3 cellular contexts compared by ENCODE assay signal in the genomic region with DNA sequence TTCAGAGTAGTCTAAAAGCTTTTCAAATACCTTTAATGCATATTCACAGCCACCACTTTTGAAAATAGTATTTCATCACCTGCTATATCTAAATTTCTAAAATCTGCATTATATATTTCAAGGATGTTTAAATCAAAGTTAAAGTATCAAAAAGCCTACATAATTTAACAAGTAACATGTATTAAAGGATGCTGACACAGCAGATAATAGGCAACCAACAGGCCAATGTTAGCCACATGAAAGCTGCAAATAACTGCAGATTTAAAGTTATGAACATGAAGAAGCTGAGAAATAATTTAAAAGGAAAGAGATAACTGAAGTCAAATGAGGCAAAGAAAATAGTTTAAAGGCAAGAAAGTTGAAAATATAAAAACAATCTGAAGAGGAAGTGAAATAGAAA.
TF ChIP-seq lines count a peak whose summit lies in the region.

No MANE protein-coding gene starts in this region.

TF ChIP-seq in GM23338, 12 proteins besides CTCF, POLR2A, EP300 and RAD21 (continues in another document):
- no peak for TF ChIP-seq JUNB (IDR thresholded peaks at IDR 0.05; ENCODE audit: unreplicated experiment)
- TF ChIP-seq POLR2AphosphoS5 (IDR thresholded peaks at IDR 0.05; ENCODE audit: low read depth) = no peak
- TF ChIP-seq, protein P1, sequence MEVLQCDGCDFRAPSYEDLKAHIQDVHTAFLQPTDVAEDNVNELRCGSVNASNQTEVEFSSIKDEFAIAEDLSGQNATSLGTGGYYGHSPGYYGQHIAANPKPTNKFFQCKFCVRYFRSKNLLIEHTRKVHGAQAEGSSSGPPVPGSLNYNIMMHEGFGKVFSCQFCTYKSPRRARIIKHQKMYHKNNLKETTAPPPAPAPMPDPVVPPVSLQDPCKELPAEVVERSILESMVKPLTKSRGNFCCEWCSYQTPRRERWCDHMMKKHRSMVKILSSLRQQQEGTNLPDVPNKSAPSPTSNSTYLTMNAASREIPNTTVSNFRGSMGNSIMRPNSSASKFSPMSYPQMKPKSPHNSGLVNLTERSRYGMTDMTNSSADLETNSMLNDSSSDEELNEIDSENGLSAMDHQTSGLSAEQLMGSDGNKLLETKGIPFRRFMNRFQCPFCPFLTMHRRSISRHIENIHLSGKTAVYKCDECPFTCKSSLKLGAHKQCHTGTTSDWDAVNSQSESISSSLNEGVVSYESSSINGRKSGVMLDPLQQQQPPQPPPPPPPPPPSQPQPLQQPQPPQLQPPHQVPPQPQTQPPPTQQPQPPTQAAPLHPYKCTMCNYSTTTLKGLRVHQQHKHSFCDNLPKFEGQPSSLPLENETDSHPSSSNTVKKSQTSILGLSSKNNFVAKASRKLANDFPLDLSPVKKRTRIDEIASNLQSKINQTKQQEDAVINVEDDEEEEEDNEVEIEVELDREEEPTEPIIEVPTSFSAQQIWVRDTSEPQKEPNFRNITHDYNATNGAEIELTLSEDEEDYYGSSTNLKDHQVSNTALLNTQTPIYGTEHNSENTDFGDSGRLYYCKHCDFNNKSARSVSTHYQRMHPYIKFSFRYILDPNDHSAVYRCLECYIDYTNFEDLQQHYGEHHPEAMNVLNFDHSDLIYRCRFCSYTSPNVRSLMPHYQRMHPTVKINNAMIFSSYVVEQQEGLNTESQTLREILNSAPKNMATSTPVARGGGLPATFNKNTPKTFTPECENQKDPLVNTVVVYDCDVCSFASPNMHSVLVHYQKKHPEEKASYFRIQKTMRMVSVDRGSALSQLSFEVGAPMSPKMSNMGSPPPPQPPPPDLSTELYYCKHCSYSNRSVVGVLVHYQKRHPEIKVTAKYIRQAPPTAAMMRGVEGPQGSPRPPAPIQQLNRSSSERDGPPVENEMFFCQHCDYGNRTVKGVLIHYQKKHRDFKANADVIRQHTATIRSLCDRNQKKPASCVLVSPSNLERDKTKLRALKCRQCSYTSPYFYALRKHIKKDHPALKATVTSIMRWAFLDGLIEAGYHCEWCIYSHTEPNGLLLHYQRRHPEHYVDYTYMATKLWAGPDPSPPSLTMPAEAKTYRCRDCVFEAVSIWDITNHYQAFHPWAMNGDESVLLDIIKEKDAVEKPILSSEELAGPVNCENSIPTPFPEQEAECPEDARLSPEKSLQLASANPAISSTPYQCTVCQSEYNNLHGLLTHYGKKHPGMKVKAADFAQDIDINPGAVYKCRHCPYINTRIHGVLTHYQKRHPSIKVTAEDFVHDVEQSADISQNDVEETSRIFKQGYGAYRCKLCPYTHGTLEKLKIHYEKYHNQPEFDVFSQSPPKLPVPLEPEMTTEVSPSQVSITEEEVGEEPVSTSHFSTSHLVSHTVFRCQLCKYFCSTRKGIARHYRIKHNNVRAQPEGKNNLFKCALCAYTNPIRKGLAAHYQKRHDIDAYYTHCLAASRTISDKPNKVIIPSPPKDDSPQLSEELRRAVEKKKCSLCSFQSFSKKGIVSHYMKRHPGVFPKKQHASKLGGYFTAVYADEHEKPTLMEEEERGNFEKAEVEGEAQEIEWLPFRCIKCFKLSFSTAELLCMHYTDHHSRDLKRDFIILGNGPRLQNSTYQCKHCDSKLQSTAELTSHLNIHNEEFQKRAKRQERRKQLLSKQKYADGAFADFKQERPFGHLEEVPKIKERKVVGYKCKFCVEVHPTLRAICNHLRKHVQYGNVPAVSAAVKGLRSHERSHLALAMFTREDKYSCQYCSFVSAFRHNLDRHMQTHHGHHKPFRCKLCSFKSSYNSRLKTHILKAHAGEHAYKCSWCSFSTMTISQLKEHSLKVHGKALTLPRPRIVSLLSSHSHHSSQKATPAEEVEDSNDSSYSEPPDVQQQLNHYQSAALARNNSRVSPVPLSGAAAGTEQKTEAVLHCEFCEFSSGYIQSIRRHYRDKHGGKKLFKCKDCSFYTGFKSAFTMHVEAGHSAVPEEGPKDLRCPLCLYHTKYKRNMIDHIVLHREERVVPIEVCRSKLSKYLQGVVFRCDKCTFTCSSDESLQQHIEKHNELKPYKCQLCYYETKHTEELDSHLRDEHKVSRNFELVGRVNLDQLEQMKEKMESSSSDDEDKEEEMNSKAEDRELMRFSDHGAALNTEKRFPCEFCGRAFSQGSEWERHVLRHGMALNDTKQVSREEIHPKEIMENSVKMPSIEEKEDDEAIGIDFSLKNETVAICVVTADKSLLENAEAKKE (CRISPR knock-in tag; IDR thresholded peaks at IDR 0.05) = no peak

TF ChIP-seq in K562, 482 proteins besides CTCF, POLR2A, EP300 and RAD21 (continues in another document):
- peak; percentile 64 for TF ChIP-seq MAFG (tag; conservative IDR thresholded peaks at IDR 0.05)
- TF ChIP-seq KAT2B (IDR thresholded peaks at IDR 0.05; ENCODE audit: low read depth, low read length) = no peak
- no peak for TF ChIP-seq RUNX1 (IDR thresholded peaks at IDR 0.05; ENCODE audit: low read depth)
- no peak for TF ChIP-seq ZSCAN32 (CRISPR knock-in tag; IDR thresholded peaks at IDR 0.05)
- TF ChIP-seq, protein P2, sequence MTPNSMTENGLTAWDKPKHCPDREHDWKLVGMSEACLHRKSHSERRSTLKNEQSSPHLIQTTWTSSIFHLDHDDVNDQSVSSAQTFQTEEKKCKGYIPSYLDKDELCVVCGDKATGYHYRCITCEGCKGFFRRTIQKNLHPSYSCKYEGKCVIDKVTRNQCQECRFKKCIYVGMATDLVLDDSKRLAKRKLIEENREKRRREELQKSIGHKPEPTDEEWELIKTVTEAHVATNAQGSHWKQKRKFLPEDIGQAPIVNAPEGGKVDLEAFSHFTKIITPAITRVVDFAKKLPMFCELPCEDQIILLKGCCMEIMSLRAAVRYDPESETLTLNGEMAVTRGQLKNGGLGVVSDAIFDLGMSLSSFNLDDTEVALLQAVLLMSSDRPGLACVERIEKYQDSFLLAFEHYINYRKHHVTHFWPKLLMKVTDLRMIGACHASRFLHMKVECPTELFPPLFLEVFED (CRISPR knock-in tag; conservative IDR thresholded peaks at IDR 0.05) = no peak
- TF ChIP-seq, protein P3, sequence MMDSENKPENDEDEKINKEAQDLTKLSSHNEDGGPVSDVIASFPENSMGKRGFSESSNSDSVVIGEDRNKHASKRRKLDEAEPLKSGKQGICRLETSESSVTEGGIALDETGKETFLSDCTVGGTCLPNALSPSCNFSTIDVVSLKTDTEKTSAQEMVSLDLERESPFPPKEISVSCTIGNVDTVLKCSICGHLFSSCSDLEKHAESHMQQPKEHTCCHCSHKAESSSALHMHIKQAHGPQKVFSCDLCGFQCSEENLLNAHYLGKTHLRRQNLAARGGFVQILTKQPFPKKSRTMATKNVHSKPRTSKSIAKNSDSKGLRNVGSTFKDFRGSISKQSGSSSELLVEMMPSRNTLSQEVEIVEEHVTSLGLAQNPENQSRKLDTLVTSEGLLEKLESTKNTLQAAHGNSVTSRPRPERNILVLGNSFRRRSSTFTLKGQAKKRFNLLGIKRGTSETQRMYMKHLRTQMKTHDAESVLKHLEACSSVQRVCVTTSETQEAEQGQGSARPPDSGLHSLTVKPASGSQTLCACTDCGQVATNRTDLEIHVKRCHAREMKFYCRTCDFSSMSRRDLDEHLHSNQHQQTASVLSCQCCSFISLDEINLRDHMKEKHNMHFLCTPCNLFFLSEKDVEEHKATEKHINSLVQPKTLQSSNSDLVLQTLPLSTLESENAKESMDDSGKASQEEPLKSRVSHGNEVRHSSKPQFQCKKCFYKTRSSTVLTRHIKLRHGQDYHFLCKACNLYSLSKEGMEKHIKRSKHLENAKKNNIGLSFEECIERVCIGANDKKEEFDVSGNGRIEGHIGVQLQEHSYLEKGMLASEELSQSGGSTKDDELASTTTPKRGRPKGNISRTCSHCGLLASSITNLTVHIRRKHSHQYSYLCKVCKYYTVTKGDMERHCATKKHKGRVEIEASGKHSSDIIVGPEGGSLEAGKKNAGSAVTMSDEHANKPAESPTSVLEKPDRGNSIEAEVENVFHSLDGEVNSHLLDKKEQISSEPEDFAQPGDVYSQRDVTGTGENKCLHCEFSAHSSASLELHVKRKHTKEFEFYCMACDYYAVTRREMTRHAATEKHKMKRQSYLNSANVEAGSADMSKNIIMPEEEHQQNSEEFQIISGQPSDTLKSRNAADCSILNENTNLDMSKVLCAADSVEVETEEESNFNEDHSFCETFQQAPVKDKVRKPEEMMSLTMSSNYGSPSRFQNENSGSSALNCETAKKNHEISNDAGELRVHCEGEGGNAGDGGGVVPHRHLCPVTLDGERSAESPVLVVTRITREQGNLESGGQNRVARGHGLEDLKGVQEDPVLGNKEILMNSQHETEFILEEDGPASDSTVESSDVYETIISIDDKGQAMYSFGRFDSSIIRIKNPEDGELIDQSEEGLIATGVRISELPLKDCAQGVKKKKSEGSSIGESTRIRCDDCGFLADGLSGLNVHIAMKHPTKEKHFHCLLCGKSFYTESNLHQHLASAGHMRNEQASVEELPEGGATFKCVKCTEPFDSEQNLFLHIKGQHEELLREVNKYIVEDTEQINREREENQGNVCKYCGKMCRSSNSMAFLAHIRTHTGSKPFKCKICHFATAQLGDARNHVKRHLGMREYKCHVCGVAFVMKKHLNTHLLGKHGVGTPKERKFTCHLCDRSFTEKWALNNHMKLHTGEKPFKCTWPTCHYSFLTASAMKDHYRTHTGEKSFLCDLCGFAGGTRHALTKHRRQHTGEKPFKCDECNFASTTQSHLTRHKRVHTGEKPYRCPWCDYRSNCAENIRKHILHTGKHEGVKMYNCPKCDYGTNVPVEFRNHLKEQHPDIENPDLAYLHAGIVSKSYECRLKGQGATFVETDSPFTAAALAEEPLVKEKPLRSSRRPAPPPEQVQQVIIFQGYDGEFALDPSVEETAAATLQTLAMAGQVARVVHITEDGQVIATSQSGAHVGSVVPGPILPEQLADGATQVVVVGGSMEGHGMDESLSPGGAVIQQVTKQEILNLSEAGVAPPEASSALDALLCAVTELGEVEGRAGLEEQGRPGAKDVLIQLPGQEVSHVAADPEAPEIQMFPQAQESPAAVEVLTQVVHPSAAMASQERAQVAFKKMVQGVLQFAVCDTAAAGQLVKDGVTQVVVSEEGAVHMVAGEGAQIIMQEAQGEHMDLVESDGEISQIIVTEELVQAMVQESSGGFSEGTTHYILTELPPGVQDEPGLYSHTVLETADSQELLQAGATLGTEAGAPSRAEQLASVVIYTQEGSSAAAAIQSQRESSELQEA (IDR thresholded peaks at IDR 0.05; ENCODE audit: low read depth) = no peak
- TF ChIP-seq ZNF316 (IDR thresholded peaks at IDR 0.05) = peak; percentile 68
- no peak for TF ChIP-seq XRCC5 (IDR thresholded peaks at IDR 0.05; ENCODE audit: low read depth, low read length)
- TF ChIP-seq POLR2AphosphoS5 (IDR thresholded peaks at IDR 0.05; ENCODE audit: control insufficient read depth, insufficient read depth, low read depth, low read length) = no peak
- no peak for TF ChIP-seq GABPB1 (CRISPR knock-in tag; IDR thresholded peaks at IDR 0.05)

TF ChIP-seq in H1, 55 proteins besides CTCF, POLR2A, EP300 and RAD21:
- no peak for TF ChIP-seq POLR2AphosphoS5 (IDR thresholded peaks at IDR 0.05; ENCODE audit: low read depth, low read length)
- peak; percentile 81 for TF ChIP-seq MAFK (IDR thresholded peaks at IDR 0.05; ENCODE audit: low read depth, low read length)
- TF ChIP-seq KDM1A (IDR thresholded peaks at IDR 0.05; ENCODE audit: borderline replicate concordance, low read length) = no peak
- TF ChIP-seq ASH2L (IDR thresholded peaks at IDR 0.05; ENCODE audit: low read length) = no peak
- TF ChIP-seq CHD1 (IDR thresholded peaks at IDR 0.05; ENCODE audit: low read depth, low read length) = no peak
- TF ChIP-seq GTF2F1 (IDR thresholded peaks at IDR 0.05; ENCODE audit: borderline replicate concordance, low read depth, low read length) = no peak
- TF ChIP-seq CEBPB (IDR thresholded peaks at IDR 0.05; ENCODE audit: low read depth, low read length) = no peak
